Comparison of ENCODE assay signal across 17 cellular contexts in the genomic region with DNA sequence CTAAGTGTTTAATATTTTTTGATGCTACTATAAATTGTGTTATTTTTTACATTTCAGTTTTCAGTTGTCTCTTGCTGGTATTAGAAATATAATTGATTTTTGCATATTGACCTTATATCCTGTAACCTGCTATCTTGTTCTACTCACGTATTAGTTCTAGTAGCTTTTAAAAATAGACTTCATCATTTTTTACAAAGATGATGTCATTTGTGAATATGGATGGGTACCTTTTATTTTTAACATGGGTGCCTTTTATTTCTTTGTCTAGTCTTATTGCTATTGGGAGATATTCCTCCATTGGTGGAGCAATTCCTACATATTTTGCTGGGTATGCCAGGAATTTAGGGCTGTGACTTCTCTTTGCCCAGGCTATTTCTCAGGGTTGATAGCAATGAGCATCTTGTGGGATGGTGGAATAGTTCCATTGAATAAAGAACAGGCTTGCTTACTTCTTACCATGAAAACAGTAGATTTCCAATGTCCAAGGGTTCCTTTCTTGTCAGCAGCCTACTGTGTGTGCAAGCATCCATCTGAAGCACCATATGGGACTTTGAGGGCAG.
"Had no signal": no experiment of that assay in that cellular context is flagged by ENCODE, and none has a peak within 500 bp of the region (broad histone marks: within the 10 kb centered on the region; RNA-seq: fewer than 3 reads in every experiment).

No MANE protein-coding gene starts in this region.

- ATAC-seq: esophagus mucosa; foreskin keratinocyte; left colon; left ventricle myocardium superior; mucosa of descending colon; natural killer cell; stimulated activated effector memory CD8-positive, alpha-beta T cell treated with anti-CD3 and anti-CD28 coated beads, Interleukin-12 subunit alpha, Interleukin-12 subunit beta, amount 100 ng/mL, for 72 hours; stimulated activated naive CD8-positive, alpha-beta T cell treated with anti-CD3 and anti-CD28 coated beads, Interleukin-15, Interleukin-2, amounts not matched to agents 100 U/mL and 50 U/mL, for 24 hours had no signal

- H3K4me3 ChIP-seq: mucosa of descending colon, smooth muscle cell, suprapubic skin, thyroid gland had no signal

- H3K9me3 ChIP-seq: mucosa of descending colon, suprapubic skin, thyroid gland had no signal

- DNase-seq: effector memory CD4-positive, alpha-beta T cell; foreskin keratinocyte; left colon; left ventricle myocardium superior; mucosa of descending colon; natural killer cell; posterior cingulate gyrus; stimulated activated CD4-positive, alpha-beta T cell treated with anti-CD3 and anti-CD28 coated beads, Interleukin-4, amount 100 ng/mL, for 1 hour; stimulated activated CD8-positive, alpha-beta memory T cell treated with anti-CD3 and anti-CD28 coated beads, Interleukin-4, amount 100 ng/mL, for 48 hours; stimulated activated naive CD8-positive, alpha-beta T cell treated with anti-CD3 and anti-CD28 coated beads, Interleukin-15, Interleukin-2, amounts not matched to agents 100 U/mL and 50 U/mL, for 24 hours; thyroid gland had no signal

- H3K4me2 ChIP-seq: smooth muscle cell had no signal

- H3K4me1 ChIP-seq: foreskin keratinocyte, suprapubic skin, thyroid gland had no signal

- FAIRE-seq: endometrium, urothelium cell line had no signal

- H3K27ac ChIP-seq: foreskin keratinocyte, suprapubic skin, thyroid gland had no signal

- H3K27me3 ChIP-seq: foreskin keratinocyte, suprapubic skin, thyroid gland had no signal

- H3K36me3 ChIP-seq: suprapubic skin, thyroid gland had no signal
